ENCODE assay signal across 1 cellular context in the genomic region with DNA sequence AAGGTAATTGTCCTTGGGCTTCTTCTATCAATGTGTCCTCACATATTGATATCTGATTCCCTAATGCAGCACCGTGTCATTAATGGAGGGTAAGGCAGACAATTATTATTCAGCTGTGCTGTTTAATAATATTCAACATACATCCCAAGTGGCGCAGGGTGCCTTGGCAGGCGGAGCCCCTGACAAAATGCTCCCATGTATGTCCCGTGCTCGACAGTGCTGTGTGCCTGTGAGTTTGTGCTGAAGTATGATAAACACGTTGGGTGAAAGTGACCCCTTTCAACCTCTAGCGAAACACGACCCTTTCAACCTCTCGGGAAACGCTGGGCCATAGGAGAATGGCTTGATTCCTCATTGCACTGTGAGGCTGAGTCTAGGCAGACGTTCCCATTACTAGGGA.
TF ChIP-seq lines count a peak whose summit lies in the region.

No MANE protein-coding gene starts in this region.

TF ChIP-seq in IMR-90, 13 proteins besides CTCF, POLR2A, EP300 and RAD21:
- TF ChIP-seq CHD1 (IDR thresholded peaks at IDR 0.05; ENCODE audit: low read depth, low read length) (no peak), ELK1 (IDR thresholded peaks at IDR 0.05; ENCODE audit: borderline replicate concordance, low read depth, low read length) (no peak), BHLHE40 (IDR thresholded peaks at IDR 0.05; ENCODE audit: low read depth, low read length) (no peak), FOS (IDR thresholded peaks at IDR 0.05; ENCODE audit: low read depth, low read length) (no peak), NFE2L2 (IDR thresholded peaks at IDR 0.05; ENCODE audit: low read depth, low read length) (no peak), SMC3 (IDR thresholded peaks at IDR 0.05; ENCODE audit: low read depth, low read length) (no peak), MAZ (IDR thresholded peaks at IDR 0.05; ENCODE audit: borderline replicate concordance, low read depth, low read length) (no peak), MXI1 (IDR thresholded peaks at IDR 0.05; ENCODE audit: borderline replicate concordance, low read depth, low read length) (no peak), USF2 (IDR thresholded peaks at IDR 0.05; ENCODE audit: low read depth, low read length) (no peak), RCOR1 (IDR thresholded peaks at IDR 0.05; ENCODE audit: insufficient replicate concordance, low read length) (no peak), RFX5 (IDR thresholded peaks at IDR 0.05; ENCODE audit: low read depth, low read length) (no peak), CEBPB (IDR thresholded peaks at IDR 0.05; ENCODE audit: low read depth, low read length) (no peak), MAFK (IDR thresholded peaks at IDR 0.05; ENCODE audit: low read depth, low read length) (no peak)
TF ChIP-seq in IMR-90: peak in this region for 0.
